In genomic region chr2:241354668-241355658, GRCh38 we compare ENCODE assay signal across 8 cellular contexts. TPM values are rescaled to one million over a fixed set of nuclear protein-coding genes. Genes with fewer than 3 reads are reported as not detected.
DNase-seq lines count a peak whose midpoint lies in the region; ATAC-seq, FAIRE-seq and TF ChIP-seq lines count a peak whose summit lies in the region.

No MANE protein-coding gene starts in this region.

- no peak for ATAC-seq in HG02610 (IDR thresholded peaks at IDR 0.05; ENCODE audit: unreplicated experiment)

- peaks cover 25% of the 10 kb centered on the region for H3K36me3 ChIP-seq in iPS-15b (ENCODE audit: control insufficient read depth, insufficient read depth, low read length)

- no peak for FAIRE-seq in frontal cortex (lab: Jason Lieb, UNC)

- peak overlapping the region in 16 of 21 experiments; percentile 19 to 74 (median 48) for H3K27ac ChIP-seq in skin epidermis

- peak; percentile 42 for DNase-seq in GM10266 (ENCODE audit: extremely low spot score)
- peak; percentile 70 for DNase-seq in LNCaP clone FGC (ENCODE audit: low read depth)
- peak; percentile 67 for DNase-seq in T-helper 9 cell
- peak; percentile 81 for DNase-seq in astrocyte of the spinal cord (ENCODE audit: low read depth, low spot score)
- no peak for DNase-seq in frontal cortex (ENCODE audit: low spot score in 2 of 2)

- H3K27me3 ChIP-seq in iPS-15b (ENCODE audit: control insufficient read depth, insufficient read depth, low read length): no peaks in the 10 kb centered on the region

- TF ChIP-seq CTCF in GM10266 (IDR thresholded peaks at IDR 0.05; ENCODE audit: control insufficient read depth, insufficient read depth, low read depth, missing control alignments): no peak
- TF ChIP-seq CTCF in LNCaP clone FGC (IDR thresholded peaks at IDR 0.05; ENCODE audit: control insufficient read depth, extremely low read depth, insufficient read depth): no peak
- peak; percentile 3 for TF ChIP-seq CTCF in astrocyte of the spinal cord (IDR thresholded peaks at IDR 0.05; ENCODE audit: low read depth, low read length)

- peak overlapping the region; percentile 27 for H3K4me3 ChIP-seq in LNCaP clone FGC (ENCODE audit: low read depth, low read length)
- peak overlapping the region; percentile 1 for H3K4me3 ChIP-seq in astrocyte of the spinal cord (ENCODE audit: low read depth, low read length)
- peak overlapping the region; percentile 82 for H3K4me3 ChIP-seq in iPS-15b (ENCODE audit: low read depth, low read length)
- peak overlapping the region in 2 of 7 experiments; percentile 4 to 17 for H3K4me3 ChIP-seq in skin epidermis

- peak overlapping the region; percentile 54 for H3K9ac ChIP-seq in iPS-15b (ENCODE audit: low read depth, low read length)

- peaks cover 3% of the 10 kb centered on the region for H3K4me1 ChIP-seq in iPS-15b (ENCODE audit: control insufficient read depth, insufficient read depth, low read length)

- in situ Hi-C loops in astrocyte of the spinal cord (cut with HindIII; ENCODE audit: low sequenced_read_pairs): no loop called here

- H3K9me3 ChIP-seq in iPS-15b (ENCODE audit: control insufficient read depth, insufficient read depth, low read length): no peaks in the 10 kb centered on the region

RNA-seq across cellular contexts. Expression of gene FARP2, which starts 1.1 kb away (rescaled TPM):
- total RNA-seq in frontal cortex: 37.1 TPM

RNA-seq across cellular contexts. Expression of gene SEPTIN2, which starts 39.2 kb away (rescaled TPM):
- 207 TPM for total RNA-seq in frontal cortex

RNA-seq across cellular contexts. Expression of gene HDLBP, which starts 39.5 kb away (rescaled TPM):
- total RNA-seq in frontal cortex: 159 TPM

Comparison
In these comparisons a context has a peak if more than half of its experiments do, and no peak if none do; other contexts are left out.
1. DNase-seq: peak in GM10266 (single experiment), LNCaP clone FGC (single experiment), T-helper 9 cell (single experiment) and astrocyte of the spinal cord (single experiment); none in frontal cortex (0 of 2).